In the genomic region with DNA sequence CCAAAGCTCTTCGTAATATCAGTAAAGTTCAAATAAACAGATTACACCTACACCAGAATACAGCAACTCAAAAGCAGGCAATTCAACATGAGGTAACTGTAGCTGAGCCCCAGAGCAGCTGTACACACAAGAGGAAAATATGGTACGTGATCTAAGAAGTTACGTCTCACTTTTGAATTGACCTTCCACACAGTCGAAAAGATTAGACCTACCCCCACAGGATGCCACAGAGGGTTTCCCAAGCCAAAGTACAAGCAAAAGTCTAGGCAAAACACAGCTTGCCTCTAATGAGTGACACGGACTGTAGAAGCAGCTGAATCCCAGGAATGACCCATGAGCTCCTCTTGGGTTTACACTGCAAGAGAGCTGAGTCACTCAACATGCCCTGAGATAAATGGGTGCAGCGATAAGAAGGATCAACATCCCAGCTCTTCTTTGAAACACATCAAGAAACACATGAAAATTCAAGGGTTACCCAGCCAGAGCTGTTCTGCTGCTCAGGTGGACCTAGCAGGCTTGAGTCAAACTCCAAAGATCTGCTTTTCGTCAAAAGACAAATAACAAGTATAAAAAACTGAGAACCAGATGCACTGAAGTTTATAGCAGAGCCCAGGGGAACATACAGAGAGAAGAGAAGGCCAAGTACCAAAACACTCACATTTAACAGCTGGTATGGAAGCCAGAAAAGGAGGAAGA, we compare ENCODE assay signal across 1 cellular context.
A peak's percentile ranks its signal among the peaks of the same experiment; 100 is the strongest.
TF ChIP-seq lines count a peak whose summit lies in the region.

No MANE protein-coding gene starts in this region.

TF ChIP-seq in HepG2, 621 proteins besides CTCF, POLR2A, EP300 and RAD21 (continued from another document and continues in another):
- TF ChIP-seq TAF15 (IDR thresholded peaks at IDR 0.05; ENCODE audit: low read depth, low read length, poor library complexity, severe bottlenecking) = no peak
- TF ChIP-seq SNAI1 (CRISPR knock-in tag; IDR thresholded peaks at IDR 0.05; ENCODE audit: borderline replicate concordance) = no peak
- peak; percentile 95 for TF ChIP-seq ETV5 (CRISPR knock-in tag; IDR thresholded peaks at IDR 0.05; ENCODE audit: borderline replicate concordance)
- TF ChIP-seq ZNF530 (CRISPR knock-in tag; IDR thresholded peaks at IDR 0.05; ENCODE audit: low read depth) = no peak
- no peak; the same call in 1 of the 2 replicates for TF ChIP-seq ZNF12 (CRISPR knock-in tag; IDR thresholded peaks at IDR 0.05)
- no peak for TF ChIP-seq ZNF432 (CRISPR knock-in tag; IDR thresholded peaks at IDR 0.05; ENCODE audit: borderline replicate concordance)
- TF ChIP-seq, protein P1, sequence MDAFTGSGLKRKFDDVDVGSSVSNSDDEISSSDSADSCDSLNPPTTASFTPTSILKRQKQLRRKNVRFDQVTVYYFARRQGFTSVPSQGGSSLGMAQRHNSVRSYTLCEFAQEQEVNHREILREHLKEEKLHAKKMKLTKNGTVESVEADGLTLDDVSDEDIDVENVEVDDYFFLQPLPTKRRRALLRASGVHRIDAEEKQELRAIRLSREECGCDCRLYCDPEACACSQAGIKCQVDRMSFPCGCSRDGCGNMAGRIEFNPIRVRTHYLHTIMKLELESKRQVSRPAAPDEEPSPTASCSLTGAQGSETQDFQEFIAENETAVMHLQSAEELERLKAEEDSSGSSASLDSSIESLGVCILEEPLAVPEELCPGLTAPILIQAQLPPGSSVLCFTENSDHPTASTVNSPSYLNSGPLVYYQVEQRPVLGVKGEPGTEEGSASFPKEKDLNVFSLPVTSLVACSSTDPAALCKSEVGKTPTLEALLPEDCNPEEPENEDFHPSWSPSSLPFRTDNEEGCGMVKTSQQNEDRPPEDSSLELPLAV (CRISPR knock-in tag; conservative IDR thresholded peaks at IDR 0.05; ENCODE audit: low read depth) = no peak
- no peak for TF ChIP-seq HDAC6 (IDR thresholded peaks at IDR 0.05; ENCODE audit: low read depth, low read length)
- TF ChIP-seq, protein P2, sequence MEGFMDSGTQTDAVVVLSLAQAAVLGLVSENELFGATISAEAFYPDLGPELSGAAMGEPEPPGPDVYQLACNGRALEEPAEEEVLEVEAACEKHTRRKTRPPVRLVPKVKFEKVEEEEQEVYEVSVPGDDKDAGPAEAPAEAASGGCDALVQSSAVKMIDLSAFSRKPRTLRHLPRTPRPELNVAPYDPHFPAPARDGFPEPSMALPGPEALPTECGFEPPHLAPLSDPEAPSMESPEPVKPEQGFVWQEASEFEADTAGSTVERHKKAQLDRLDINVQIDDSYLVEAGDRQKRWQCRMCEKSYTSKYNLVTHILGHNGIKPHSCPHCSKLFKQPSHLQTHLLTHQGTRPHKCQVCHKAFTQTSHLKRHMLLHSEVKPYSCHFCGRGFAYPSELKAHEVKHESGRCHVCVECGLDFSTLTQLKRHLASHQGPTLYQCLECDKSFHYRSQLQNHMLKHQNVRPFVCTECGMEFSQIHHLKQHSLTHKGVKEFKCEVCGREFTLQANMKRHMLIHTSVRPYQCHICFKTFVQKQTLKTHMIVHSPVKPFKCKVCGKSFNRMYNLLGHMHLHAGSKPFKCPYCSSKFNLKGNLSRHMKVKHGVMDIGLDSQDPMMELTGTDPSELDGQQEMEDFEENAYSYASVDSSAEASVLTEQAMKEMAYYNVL (CRISPR knock-in tag; IDR thresholded peaks at IDR 0.05; ENCODE audit: borderline replicate concordance) = peak; percentile 89
- TF ChIP-seq ELF1 (CRISPR knock-in tag; IDR thresholded peaks at IDR 0.05) = no peak; the same call in 1 of the 2 replicates
- TF ChIP-seq TOPORS (CRISPR knock-in tag; IDR thresholded peaks at IDR 0.05) = no peak
- TF ChIP-seq, protein P3, sequence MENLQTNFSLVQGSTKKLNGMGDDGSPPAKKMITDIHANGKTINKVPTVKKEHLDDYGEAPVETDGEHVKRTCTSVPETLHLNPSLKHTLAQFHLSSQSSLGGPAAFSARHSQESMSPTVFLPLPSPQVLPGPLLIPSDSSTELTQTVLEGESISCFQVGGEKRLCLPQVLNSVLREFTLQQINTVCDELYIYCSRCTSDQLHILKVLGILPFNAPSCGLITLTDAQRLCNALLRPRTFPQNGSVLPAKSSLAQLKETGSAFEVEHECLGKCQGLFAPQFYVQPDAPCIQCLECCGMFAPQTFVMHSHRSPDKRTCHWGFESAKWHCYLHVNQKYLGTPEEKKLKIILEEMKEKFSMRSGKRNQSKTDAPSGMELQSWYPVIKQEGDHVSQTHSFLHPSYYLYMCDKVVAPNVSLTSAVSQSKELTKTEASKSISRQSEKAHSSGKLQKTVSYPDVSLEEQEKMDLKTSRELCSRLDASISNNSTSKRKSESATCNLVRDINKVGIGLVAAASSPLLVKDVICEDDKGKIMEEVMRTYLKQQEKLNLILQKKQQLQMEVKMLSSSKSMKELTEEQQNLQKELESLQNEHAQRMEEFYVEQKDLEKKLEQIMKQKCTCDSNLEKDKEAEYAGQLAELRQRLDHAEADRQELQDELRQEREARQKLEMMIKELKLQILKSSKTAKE (CRISPR knock-in tag; IDR thresholded peaks at IDR 0.05; ENCODE audit: borderline replicate concordance) = peak; percentile 73
- no peak for TF ChIP-seq ZNF10 (CRISPR knock-in tag; IDR thresholded peaks at IDR 0.05; ENCODE audit: borderline replicate concordance, low read depth)
- peak; percentile 94 for TF ChIP-seq CHD4 (IDR thresholded peaks at IDR 0.05; ENCODE audit: borderline replicate concordance, low read length)
- TF ChIP-seq, protein P4, sequence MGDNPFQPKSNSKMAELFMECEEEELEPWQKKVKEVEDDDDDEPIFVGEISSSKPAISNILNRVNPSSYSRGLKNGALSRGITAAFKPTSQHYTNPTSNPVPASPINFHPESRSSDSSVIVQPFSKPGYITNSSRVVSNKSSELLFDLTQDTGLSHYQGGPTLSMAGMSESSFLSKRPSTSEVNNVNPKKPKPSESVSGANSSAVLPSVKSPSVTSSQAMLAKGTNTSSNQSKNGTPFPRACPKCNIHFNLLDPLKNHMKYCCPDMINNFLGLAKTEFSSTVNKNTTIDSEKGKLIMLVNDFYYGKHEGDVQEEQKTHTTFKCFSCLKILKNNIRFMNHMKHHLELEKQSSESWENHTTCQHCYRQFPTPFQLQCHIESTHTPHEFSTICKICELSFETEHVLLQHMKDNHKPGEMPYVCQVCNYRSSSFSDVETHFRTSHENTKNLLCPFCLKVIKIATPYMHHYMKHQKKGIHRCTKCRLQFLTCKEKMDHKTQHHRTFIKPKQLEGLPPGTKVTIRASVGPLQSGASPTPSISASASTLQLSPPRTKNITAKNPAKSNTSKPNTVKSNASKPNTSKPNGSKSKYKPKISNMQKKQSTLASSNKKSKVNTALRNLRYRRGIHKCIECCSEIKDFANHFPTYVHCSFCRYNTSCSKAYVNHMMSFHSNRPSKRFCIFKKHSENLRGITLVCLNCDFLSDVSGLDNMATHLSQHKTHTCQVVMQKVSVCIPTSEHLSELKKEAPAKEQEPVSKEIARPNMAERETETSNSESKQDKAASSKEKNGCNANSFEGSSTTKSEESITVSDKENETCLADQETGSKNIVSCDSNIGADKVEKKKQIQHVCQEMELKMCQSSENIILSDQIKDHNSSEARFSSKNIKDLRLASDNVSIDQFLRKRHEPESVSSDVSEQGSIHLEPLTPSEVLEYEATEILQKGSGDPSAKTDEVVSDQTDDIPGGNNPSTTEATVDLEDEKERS (CRISPR knock-in tag; IDR thresholded peaks at IDR 0.05) = peak; percentile 70
- peak; percentile 51; the same call in 1 of the 2 replicates for TF ChIP-seq KDM6A (CRISPR knock-in tag; IDR thresholded peaks at IDR 0.05; ENCODE audit: low read depth)
- TF ChIP-seq ZMYM4 (CRISPR knock-in tag; IDR thresholded peaks at IDR 0.05) = peak; percentile 20; the same call in 1 of the 2 replicates
- peak; percentile 44; the same call in 1 of the 2 replicates for TF ChIP-seq NCOR1 (IDR thresholded peaks at IDR 0.05; ENCODE audit: borderline replicate concordance, low read length)
- TF ChIP-seq NR3C1 (CRISPR knock-in tag; IDR thresholded peaks at IDR 0.05) = no peak
- no peak for TF ChIP-seq KDM3A (CRISPR knock-in tag; IDR thresholded peaks at IDR 0.05; ENCODE audit: low read depth)
- no peak for TF ChIP-seq ZNF792 (CRISPR knock-in tag; IDR thresholded peaks at IDR 0.05)
- TF ChIP-seq, protein P5, sequence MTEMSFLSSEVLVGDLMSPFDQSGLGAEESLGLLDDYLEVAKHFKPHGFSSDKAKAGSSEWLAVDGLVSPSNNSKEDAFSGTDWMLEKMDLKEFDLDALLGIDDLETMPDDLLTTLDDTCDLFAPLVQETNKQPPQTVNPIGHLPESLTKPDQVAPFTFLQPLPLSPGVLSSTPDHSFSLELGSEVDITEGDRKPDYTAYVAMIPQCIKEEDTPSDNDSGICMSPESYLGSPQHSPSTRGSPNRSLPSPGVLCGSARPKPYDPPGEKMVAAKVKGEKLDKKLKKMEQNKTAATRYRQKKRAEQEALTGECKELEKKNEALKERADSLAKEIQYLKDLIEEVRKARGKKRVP (CRISPR knock-in tag; IDR thresholded peaks at IDR 0.05) = no peak
- TF ChIP-seq, protein P6, sequence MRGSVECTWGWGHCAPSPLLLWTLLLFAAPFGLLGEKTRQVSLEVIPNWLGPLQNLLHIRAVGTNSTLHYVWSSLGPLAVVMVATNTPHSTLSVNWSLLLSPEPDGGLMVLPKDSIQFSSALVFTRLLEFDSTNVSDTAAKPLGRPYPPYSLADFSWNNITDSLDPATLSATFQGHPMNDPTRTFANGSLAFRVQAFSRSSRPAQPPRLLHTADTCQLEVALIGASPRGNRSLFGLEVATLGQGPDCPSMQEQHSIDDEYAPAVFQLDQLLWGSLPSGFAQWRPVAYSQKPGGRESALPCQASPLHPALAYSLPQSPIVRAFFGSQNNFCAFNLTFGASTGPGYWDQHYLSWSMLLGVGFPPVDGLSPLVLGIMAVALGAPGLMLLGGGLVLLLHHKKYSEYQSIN (CRISPR knock-in tag; IDR thresholded peaks at IDR 0.05; ENCODE audit: borderline replicate concordance) = no peak
- peak; percentile 17; the same call in 1 of the 2 replicates for TF ChIP-seq SMC3 (IDR thresholded peaks at IDR 0.05; ENCODE audit: low read length)
- TF ChIP-seq, protein P7, sequence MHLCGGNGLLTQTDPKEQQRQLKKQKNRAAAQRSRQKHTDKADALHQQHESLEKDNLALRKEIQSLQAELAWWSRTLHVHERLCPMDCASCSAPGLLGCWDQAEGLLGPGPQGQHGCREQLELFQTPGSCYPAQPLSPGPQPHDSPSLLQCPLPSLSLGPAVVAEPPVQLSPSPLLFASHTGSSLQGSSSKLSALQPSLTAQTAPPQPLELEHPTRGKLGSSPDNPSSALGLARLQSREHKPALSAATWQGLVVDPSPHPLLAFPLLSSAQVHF (CRISPR knock-in tag; IDR thresholded peaks at IDR 0.05) = no peak
- TF ChIP-seq STAG1 (CRISPR knock-in tag; IDR thresholded peaks at IDR 0.05) = peak; percentile 27
- no peak for TF ChIP-seq PAWR (CRISPR knock-in tag; IDR thresholded peaks at IDR 0.05; ENCODE audit: borderline replicate concordance)
- no peak for TF ChIP-seq ZFP36L2 (CRISPR knock-in tag; IDR thresholded peaks at IDR 0.05)
- TF ChIP-seq, protein P8, sequence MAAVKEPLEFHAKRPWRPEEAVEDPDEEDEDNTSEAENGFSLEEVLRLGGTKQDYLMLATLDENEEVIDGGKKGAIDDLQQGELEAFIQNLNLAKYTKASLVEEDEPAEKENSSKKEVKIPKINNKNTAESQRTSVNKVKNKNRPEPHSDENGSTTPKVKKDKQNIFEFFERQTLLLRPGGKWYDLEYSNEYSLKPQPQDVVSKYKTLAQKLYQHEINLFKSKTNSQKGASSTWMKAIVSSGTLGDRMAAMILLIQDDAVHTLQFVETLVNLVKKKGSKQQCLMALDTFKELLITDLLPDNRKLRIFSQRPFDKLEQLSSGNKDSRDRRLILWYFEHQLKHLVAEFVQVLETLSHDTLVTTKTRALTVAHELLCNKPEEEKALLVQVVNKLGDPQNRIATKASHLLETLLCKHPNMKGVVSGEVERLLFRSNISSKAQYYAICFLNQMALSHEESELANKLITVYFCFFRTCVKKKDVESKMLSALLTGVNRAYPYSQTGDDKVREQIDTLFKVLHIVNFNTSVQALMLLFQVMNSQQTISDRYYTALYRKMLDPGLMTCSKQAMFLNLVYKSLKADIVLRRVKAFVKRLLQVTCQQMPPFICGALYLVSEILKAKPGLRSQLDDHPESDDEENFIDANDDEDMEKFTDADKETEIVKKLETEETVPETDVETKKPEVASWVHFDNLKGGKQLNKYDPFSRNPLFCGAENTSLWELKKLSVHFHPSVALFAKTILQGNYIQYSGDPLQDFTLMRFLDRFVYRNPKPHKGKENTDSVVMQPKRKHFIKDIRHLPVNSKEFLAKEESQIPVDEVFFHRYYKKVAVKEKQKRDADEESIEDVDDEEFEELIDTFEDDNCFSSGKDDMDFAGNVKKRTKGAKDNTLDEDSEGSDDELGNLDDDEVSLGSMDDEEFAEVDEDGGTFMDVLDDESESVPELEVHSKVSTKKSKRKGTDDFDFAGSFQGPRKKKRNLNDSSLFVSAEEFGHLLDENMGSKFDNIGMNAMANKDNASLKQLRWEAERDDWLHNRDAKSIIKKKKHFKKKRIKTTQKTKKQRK (IDR thresholded peaks at IDR 0.05; ENCODE audit: low read length) = no peak
- no peak for TF ChIP-seq KDM4B (CRISPR knock-in tag; IDR thresholded peaks at IDR 0.05)
- TF ChIP-seq, protein P9, sequence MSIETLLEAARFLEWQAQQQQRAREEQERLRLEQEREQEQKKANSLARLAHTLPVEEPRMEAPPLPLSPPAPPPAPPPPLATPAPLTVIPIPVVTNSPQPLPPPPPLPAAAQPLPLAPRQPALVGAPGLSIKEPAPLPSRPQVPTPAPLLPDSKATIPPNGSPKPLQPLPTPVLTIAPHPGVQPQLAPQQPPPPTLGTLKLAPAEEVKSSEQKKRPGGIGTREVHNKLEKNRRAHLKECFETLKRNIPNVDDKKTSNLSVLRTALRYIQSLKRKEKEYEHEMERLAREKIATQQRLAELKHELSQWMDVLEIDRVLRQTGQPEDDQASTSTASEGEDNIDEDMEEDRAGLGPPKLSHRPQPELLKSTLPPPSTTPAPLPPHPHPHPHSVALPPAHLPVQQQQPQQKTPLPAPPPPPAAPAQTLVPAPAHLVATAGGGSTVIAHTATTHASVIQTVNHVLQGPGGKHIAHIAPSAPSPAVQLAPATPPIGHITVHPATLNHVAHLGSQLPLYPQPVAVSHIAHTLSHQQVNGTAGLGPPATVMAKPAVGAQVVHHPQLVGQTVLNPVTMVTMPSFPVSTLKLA (IDR thresholded peaks at IDR 0.05) = 0 out of 2 replicates have a peak, but pooled peaks have one; percentile 23
- TF ChIP-seq, protein P10, sequence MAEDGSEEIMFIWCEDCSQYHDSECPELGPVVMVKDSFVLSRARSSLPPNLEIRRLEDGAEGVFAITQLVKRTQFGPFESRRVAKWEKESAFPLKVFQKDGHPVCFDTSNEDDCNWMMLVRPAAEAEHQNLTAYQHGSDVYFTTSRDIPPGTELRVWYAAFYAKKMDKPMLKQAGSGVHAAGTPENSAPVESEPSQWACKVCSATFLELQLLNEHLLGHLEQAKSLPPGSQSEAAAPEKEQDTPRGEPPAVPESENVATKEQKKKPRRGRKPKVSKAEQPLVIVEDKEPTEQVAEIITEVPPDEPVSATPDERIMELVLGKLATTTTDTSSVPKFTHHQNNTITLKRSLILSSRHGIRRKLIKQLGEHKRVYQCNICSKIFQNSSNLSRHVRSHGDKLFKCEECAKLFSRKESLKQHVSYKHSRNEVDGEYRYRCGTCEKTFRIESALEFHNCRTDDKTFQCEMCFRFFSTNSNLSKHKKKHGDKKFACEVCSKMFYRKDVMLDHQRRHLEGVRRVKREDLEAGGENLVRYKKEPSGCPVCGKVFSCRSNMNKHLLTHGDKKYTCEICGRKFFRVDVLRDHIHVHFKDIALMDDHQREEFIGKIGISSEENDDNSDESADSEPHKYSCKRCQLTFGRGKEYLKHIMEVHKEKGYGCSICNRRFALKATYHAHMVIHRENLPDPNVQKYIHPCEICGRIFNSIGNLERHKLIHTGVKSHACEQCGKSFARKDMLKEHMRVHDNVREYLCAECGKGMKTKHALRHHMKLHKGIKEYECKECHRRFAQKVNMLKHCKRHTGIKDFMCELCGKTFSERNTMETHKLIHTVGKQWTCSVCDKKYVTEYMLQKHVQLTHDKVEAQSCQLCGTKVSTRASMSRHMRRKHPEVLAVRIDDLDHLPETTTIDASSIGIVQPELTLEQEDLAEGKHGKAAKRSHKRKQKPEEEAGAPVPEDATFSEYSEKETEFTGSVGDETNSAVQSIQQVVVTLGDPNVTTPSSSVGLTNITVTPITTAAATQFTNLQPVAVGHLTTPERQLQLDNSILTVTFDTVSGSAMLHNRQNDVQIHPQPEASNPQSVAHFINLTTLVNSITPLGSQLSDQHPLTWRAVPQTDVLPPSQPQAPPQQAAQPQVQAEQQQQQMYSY (CRISPR knock-in tag; IDR thresholded peaks at IDR 0.05) = no peak
- TF ChIP-seq ZNF44 (CRISPR knock-in tag; IDR thresholded peaks at IDR 0.05) = no peak
